8 cellular contexts compared by ENCODE assay signal in the genomic region with DNA sequence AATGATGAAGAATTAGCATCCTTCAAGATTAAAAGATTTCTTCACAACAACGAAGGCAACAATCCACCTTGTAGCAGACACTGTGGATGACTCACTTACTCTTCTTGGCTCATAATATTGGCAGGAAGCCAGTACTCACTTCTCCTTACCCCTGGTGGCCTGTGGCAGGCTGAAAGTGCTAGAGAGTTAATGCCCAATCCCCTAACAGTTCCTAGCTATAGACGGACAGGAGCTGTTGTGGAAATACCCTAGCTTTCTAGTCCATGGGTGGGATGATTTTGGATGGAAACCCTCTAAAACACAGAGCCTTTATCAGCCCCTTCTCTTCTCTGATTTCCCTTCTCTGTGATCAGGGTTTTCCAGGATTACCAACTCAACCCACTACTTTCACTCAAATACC.
DNase-seq lines count a peak whose midpoint lies in the region; ATAC-seq, FAIRE-seq and TF ChIP-seq lines count a peak whose summit lies in the region.

No MANE protein-coding gene starts in this region.

- TF ChIP-seq CTCF in AG10803 (conservative IDR thresholded peaks at IDR 0.05; ENCODE audit: low read length): no peak
- no peak for TF ChIP-seq CTCF in RWPE2 (IDR thresholded peaks at IDR 0.05; ENCODE audit: poor library complexity, severe bottlenecking)
- no peak for TF ChIP-seq CTCF in uterus (IDR thresholded peaks at IDR 0.05)

- H3K27me3 ChIP-seq in RWPE2 (ENCODE audit: insufficient read depth, poor library complexity, severe bottlenecking) (peaks cover 3% of the 10 kb centered on the region), uterus (no peaks in the 10 kb centered on the region)

- intact Hi-C loops in uterus (cut with DNase I; ENCODE audit: low total_unique reads): no loop called here

- no peaks in the 10 kb centered on the region for H3K36me3 ChIP-seq in RWPE2 (ENCODE audit: low read depth)
- H3K36me3 ChIP-seq in uterus: no peaks in the 10 kb centered on the region

- FAIRE-seq in GM12892 (lab: Jason Lieb, UNC): peak; percentile 87

- H3K9me3 ChIP-seq in RWPE2 (ENCODE audit: severe bottlenecking) (no peaks in the 10 kb centered on the region), uterus (no peaks in the 10 kb centered on the region)

- H3K4me3 ChIP-seq in AG10803 (ENCODE audit: low read length) (no peak overlapping the region), RWPE2 (ENCODE audit: severe bottlenecking) (no peak overlapping the region), uterus (no peak overlapping the region)

- ATAC-seq in RWPE2 (ENCODE audit: low read depth): peak; percentile 89

- DNase-seq in AG10803 (ENCODE audit: low read depth): peak; percentile 43
- peak; percentile 2 for DNase-seq in GM12892 (ENCODE audit: insufficient read length)
- DNase-seq in HEK293T (ENCODE audit: extremely low spot score): peak; percentile 14
- peak; percentile 55 to 77 for DNase-seq in Kasumi-1 (lab: John Stamatoyannopoulos, UW)
- DNase-seq in RWPE2 (ENCODE audit: low spot score): no peak
- DNase-seq in fibroblast of the conjunctiva (ENCODE audit: low read depth): peak; percentile 14
- DNase-seq in uterus: no peak
- DNase-seq in epidermal melanocyte (ENCODE audit: insufficient read length, low spot score): no peak

- CTCF ChIA-PET in HEK293T (lab: Yijun Ruan, JAX): no interaction called here

- H3K4me1 ChIP-seq in RWPE2 (ENCODE audit: insufficient read depth, poor library complexity, severe bottlenecking) (peaks cover 14% of the 10 kb centered on the region), uterus (no peaks in the 10 kb centered on the region)

- POLR2A ChIA-PET in HEK293T (lab: Yijun Ruan, JAX): no interaction called here

- H3K27ac ChIP-seq in RWPE2 (ENCODE audit: poor library complexity, severe bottlenecking) (no peak overlapping the region), uterus (no peak overlapping the region)

- TF ChIP-seq POLR2A in GM12892 (IDR thresholded peaks at IDR 0.05; ENCODE audit: low read depth, low read length): no peak
- TF ChIP-seq POLR2A in uterus (IDR thresholded peaks at IDR 0.05): no peak

TF ChIP-seq in HEK293T, 16 proteins besides CTCF, POLR2A, EP300 and RAD21:
- no peak for TF ChIP-seq SP1 (IDR thresholded peaks at IDR 0.05)

Comparison
In these comparisons a context has a peak if more than half of its experiments do, and no peak if none do; other contexts are left out.
1. DNase-seq: peak in AG10803 (single experiment), GM12892 (single experiment), HEK293T (single experiment), Kasumi-1 (2 of 2) and fibroblast of the conjunctiva (single experiment); none in RWPE2 (single experiment), uterus (0 of 2) and epidermal melanocyte (single experiment).